ENCODE assay signal across 10 cellular contexts in genomic region chr4:185839204-185839712, GRCh38. TPM values are rescaled to one million over a fixed set of nuclear protein-coding genes. Genes with fewer than 3 reads are reported as not detected.
DNase-seq lines count a peak whose midpoint lies in the region; ATAC-seq and TF ChIP-seq lines count a peak whose summit lies in the region.
"Had no signal": no experiment of that assay in that cellular context is flagged by ENCODE, and none has a peak within 500 bp of the region (broad histone marks: within the 10 kb centered on the region; RNA-seq: fewer than 3 reads in every experiment).

No MANE protein-coding gene starts in this region.

- H3K36me3 Mint-ChIP-seq in Caco-2 (ENCODE audit: insufficient read depth, unreplicated experiment): peaks cover 6% of the 10 kb centered on the region
- no peaks in the 10 kb centered on the region for H3K36me3 Mint-ChIP-seq in naive thymus-derived CD8-positive, alpha-beta T cell

- POLR2A ChIA-PET in Caco-2 (lab: Charles Lee) (no interaction called here), Panc1 (lab: Charles Lee) (interaction anchor here (0.6 kb wide), 1 partner anchor 14 kb away, joined by 5 read pairs; no protein-coding TSS in a partner anchor)
- POLR2A ChIA-PET in naive thymus-derived CD8-positive, alpha-beta T cell (lab: Charles Lee): no interaction called here

- no peak overlapping the region for H3K27ac Mint-ChIP-seq in Caco-2 (ENCODE audit: unreplicated experiment)
- H3K27ac Mint-ChIP-seq in naive thymus-derived CD8-positive, alpha-beta T cell: no peak overlapping the region
- H3K27ac Mint-ChIP-seq: T-helper 1 cell treated with Interleukin-12 subunit alpha and Interleukin-12 subunit beta and Interleukin-4 antibody, amounts not matched to agents 30 μg/mL and 1 μg/mL, for 36 hours had no signal

- in situ Hi-C loops in Panc1 (cut with HindIII; ENCODE audit: low pct_unique_long_range_greater_than_20kb, low sequenced_read_pairs): no loop called here

- H3K4me1 Mint-ChIP-seq in Caco-2 (ENCODE audit: low read depth, unreplicated experiment): peaks cover 6% of the 10 kb centered on the region
- no peaks in the 10 kb centered on the region for H3K4me1 Mint-ChIP-seq in naive thymus-derived CD8-positive, alpha-beta T cell

- H3K4me1 ChIP-seq in Caco-2: peaks cover 43% of the 10 kb centered on the region
- peaks cover 27% of the 10 kb centered on the region for H3K4me1 ChIP-seq in Panc1 (ENCODE audit: control insufficient read depth, insufficient read depth, low read length)
- H3K4me1 ChIP-seq: parathyroid adenoma had no signal

- H3K9me3 Mint-ChIP-seq in Caco-2 (ENCODE audit: unreplicated experiment): peaks cover 29% of the 10 kb centered on the region
- peaks cover 0 to 7% (median 1%) of the 10 kb centered on the region in 9 donors for H3K9me3 Mint-ChIP-seq in naive thymus-derived CD8-positive, alpha-beta T cell
- H3K9me3 Mint-ChIP-seq: T-helper 1 cell treated with Interleukin-12 subunit alpha and Interleukin-12 subunit beta and Interleukin-4 antibody, amounts not matched to agents 30 μg/mL and 1 μg/mL, for 36 hours had no signal

- H3K9me3 ChIP-seq in Caco-2 (peaks cover 3% of the 10 kb centered on the region), Panc1 (ENCODE audit: control insufficient read depth, insufficient read depth, low read depth, low read length) (no peaks in the 10 kb centered on the region)

- H3K36me3 ChIP-seq in Caco-2 (ENCODE audit: control insufficient read depth, insufficient read depth, low read length) (no peaks in the 10 kb centered on the region), Panc1 (ENCODE audit: control insufficient read depth, insufficient read depth, low read length) (no peaks in the 10 kb centered on the region)

- peak overlapping the region; percentile 86 for H3K27ac ChIP-seq in Panc1 (ENCODE audit: low read length)
- H3K27ac ChIP-seq: parathyroid adenoma had no signal

- H3K4me3 ChIP-seq in Caco-2 (ENCODE audit: low read depth, low read length) (no peak overlapping the region), Panc1 (ENCODE audit: low read depth in 2 of 2, low read length in 2 of 2) (0 out of 4 replicates have a peak overlapping the region, but pooled peaks of 1 of the 2 experiments have one; percentile 6)

- TF ChIP-seq CTCF in Caco-2 (IDR thresholded peaks at IDR 0.05; ENCODE audit: insufficient read depth in 1 of 2, low read depth in 1 of 2, low read length in 1 of 2, severe bottlenecking in 1 of 2, unreplicated experiment in 1 of 2) (no peak), Panc1 (IDR thresholded peaks at IDR 0.05) (no peak), omental fat pad (IDR thresholded peaks at IDR 0.05) (no peak)

- no peaks in the 10 kb centered on the region for H3K27me3 Mint-ChIP-seq in Caco-2 (ENCODE audit: insufficient read depth, unreplicated experiment)
- peaks cover 0 to 5% (median 3%) of the 10 kb centered on the region in 5 donors for H3K27me3 Mint-ChIP-seq in naive thymus-derived CD8-positive, alpha-beta T cell

- CTCF ChIA-PET in Caco-2 (lab: Charles Lee): no interaction called here
- CTCF ChIA-PET in Panc1 (lab: Charles Lee): no interaction called here

- BruUV-seq in Caco-2 (replicated peaks; lab: Mats Ljungman, UMichigan): no TSS peak
- BruUV-seq in Panc1 (replicated peaks; lab: Mats Ljungman, UMichigan): no TSS peak

- intact Hi-C loops in Caco-2 (cut with micrococcal nuclease; ENCODE audit: unreplicated experiment): no loop called here
- intact Hi-C loops in Panc1 (cut with micrococcal nuclease; ENCODE audit: unreplicated experiment): no loop called here

- H3K4me3 Mint-ChIP-seq in Caco-2 (ENCODE audit: unreplicated experiment): no peak overlapping the region
- no peak overlapping the region for H3K4me3 Mint-ChIP-seq in naive thymus-derived CD8-positive, alpha-beta T cell
- H3K4me3 Mint-ChIP-seq: T-helper 1 cell treated with Interleukin-12 subunit alpha and Interleukin-12 subunit beta and Interleukin-4 antibody, amounts not matched to agents 30 μg/mL and 1 μg/mL, for 36 hours had no signal

- H3K27me3 ChIP-seq in Caco-2 (replicated peaks; ENCODE audit: control insufficient read depth, insufficient read depth, low read length) (no peaks in the 10 kb centered on the region), Panc1 (ENCODE audit: control insufficient read depth, insufficient read depth, low read length) (no peaks in the 10 kb centered on the region)

- ATAC-seq in Panc1: peak; percentile 95
- ATAC-seq in omental fat pad (ENCODE audit: low FRiP score): peak; percentile 96
- no peak for ATAC-seq in naive thymus-derived CD8-positive, alpha-beta T cell
- ATAC-seq in HG03571 (IDR thresholded peaks at IDR 0.05; ENCODE audit: unreplicated experiment): no peak

- peak; percentile 24 to 63 for DNase-seq in Caco-2
- DNase-seq in Panc1 (ENCODE audit: low read depth, low spot score): peak; percentile 48
- DNase-seq in fibroblast of peridontal ligament (ENCODE audit: extremely low read depth): peak; percentile 97
- DNase-seq in omental fat pad (ENCODE audit: low spot score): no peak
- no peak for DNase-seq in NCI-H1417 treated with DMSO at 0.1 percent for 48 hours (lab: John Stamatoyannopoulos, UW)
- no peak for DNase-seq in ureter (ENCODE audit: low spot score)
- DNase-seq in naive thymus-derived CD8-positive, alpha-beta T cell: no peak

RNA-seq across cellular contexts. Expression of gene SORBS2, which starts 27.3 kb away (rescaled TPM):
- total RNA-seq in Caco-2 (2022) (47.7 and 59.7 TPM in 2 replicates), Panc1 (2021; ENCODE audit: unreplicated experiment) (8.4 TPM), omental fat pad (100 to 1,000 TPM in 1 of 4 donors, 10 to 100 TPM in 3; 21.5 to 103 (median 64.8) TPM), ureter (103 TPM)
- 7.4 TPM for polyA plus RNA-seq in Panc1 (2012; ENCODE audit: insufficient read length)
- not detected for total RNA-seq in naive thymus-derived CD8-positive, alpha-beta T cell
- polyA plus RNA-seq in naive thymus-derived CD8-positive, alpha-beta T cell: 1 to 10 TPM in 1 of 3 donors, not detected in 2; 1.4 TPM

Comparison
In these comparisons a context has a peak if more than half of its experiments do, and no peak if none do; other contexts are left out.
1. DNase-seq: peak in Caco-2 (2 of 2), Panc1 (single experiment) and fibroblast of peridontal ligament (single experiment); none in omental fat pad (single experiment), NCI-H1417 treated with DMSO at 0.1 percent for 48 hours (single experiment), ureter (single experiment) and naive thymus-derived CD8-positive, alpha-beta T cell (0 of 10).
2. ATAC-seq: peak in Panc1 (single experiment) and omental fat pad (single experiment); none in naive thymus-derived CD8-positive, alpha-beta T cell (0 of 2) and HG03571 (single experiment).